Comparison of ENCODE assay signal across 8 cellular contexts in genomic region chr1:93078935-93079654, GRCh38.
DNase-seq lines count a peak whose midpoint lies in the region; ATAC-seq lines count a peak whose summit lies in the region.

TSS of gene MTF2 (plus strand) at chr1:93079283. CDS start at chr1:93079527, 244 bp downstream.

- H3K27me3 Mint-ChIP-seq in central memory CD8-positive, alpha-beta T cell = no peaks in the 10 kb centered on the region

- H3K9me3 Mint-ChIP-seq in central memory CD8-positive, alpha-beta T cell = no peaks in the 10 kb centered on the region

- peak within 1 kb of the TSS; percentile 95 for H3K4me3 Mint-ChIP-seq in central memory CD8-positive, alpha-beta T cell

- DNase-seq in AG20443 (ENCODE audit: low spot score) (peak; percentile 97), NCI-H446 treated with DMSO at 0.1 percent for 48 hours (lab: John Stamatoyannopoulos, UW) (peak; percentile 97), iris pigment epithelial cell (ENCODE audit: low read depth) (peak; percentile 98)
- peak; percentile 88 for DNase-seq in activated CD4-positive, CD25-positive, alpha-beta regulatory T cell treated with anti-CD3 and anti-CD28 coated beads, Interleukin-2, amount 50 U/mL, for 16 hours (ENCODE audit: low read depth, low spot score)
- DNase-seq in central memory CD8-positive, alpha-beta T cell (ENCODE audit: low spot score in 2 of 2) = peak; percentile 77 to 81
- DNase-seq in stimulated activated CD4-positive, alpha-beta T cell treated with anti-CD3 and anti-CD28 coated beads, Interleukin-12 subunit alpha, Interleukin-12 subunit beta, amount 100 ng/mL, for 24 hours (ENCODE audit: low read depth in 2 of 2) = peak; percentile 91 to 94

- peaks cover 17% of the 10 kb centered on the region for H3K36me3 Mint-ChIP-seq in central memory CD8-positive, alpha-beta T cell (ENCODE audit: insufficient read depth)

- ATAC-seq in GM19043 (IDR thresholded peaks at IDR 0.05; ENCODE audit: low read depth, unreplicated experiment) = peak; percentile 64
- ATAC-seq in HG03354 (IDR thresholded peaks at IDR 0.05; ENCODE audit: poor library complexity, severe bottlenecking, unreplicated experiment) = peak; percentile 82
- ATAC-seq in central memory CD8-positive, alpha-beta T cell (replicated peaks; ENCODE audit: extremely low read depth, poor library complexity, severe bottlenecking) = peak; percentile 83

- peaks cover 41% of the 10 kb centered on the region for H3K4me1 Mint-ChIP-seq in central memory CD8-positive, alpha-beta T cell

- peak within 1 kb of the TSS; percentile 93 for H3K27ac Mint-ChIP-seq in central memory CD8-positive, alpha-beta T cell (ENCODE audit: low read depth)

Comparison
In these comparisons a context has a peak if more than half of its experiments do, and no peak if none do; other contexts are left out.
1. Peak in every context shown above with its lines: DNase-seq and ATAC-seq.